Comparison of ENCODE assay signal across 27 cellular contexts in the genomic region with DNA sequence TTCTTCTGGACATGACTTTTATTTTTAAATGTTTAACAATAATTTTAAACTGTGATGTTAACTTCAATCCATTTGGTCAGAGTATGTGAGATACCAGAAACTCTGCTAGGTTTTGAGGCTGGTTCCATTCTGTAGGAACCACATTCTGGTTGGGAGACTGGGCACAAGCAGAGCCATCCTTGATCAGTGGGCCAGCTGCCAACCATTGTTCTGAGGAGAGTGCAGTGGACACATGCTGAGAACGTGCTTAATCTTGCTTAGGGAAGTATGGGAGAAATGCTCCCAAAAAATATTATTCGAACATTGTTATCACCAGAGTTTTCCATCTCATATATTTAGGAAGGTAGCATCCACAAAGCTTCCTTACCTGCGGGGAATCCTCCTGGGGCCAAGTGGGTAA.
"Had no signal": no experiment of that assay in that cellular context is flagged by ENCODE, and none has a peak within 500 bp of the region (broad histone marks: within the 10 kb centered on the region; RNA-seq: fewer than 3 reads in every experiment).

No MANE protein-coding gene starts in this region.

- H3K36me3 Mint-ChIP-seq: activated naive CD4-positive, alpha-beta T cell treated with anti-CD3 and anti-CD28 coated beads, Interleukin-2, amount 10 ng/mL, durations not matched to agents 7 days and 5 days; activated naive CD8-positive, alpha-beta T cell treated with anti-CD3 and anti-CD28 coated beads, Interleukin-2, amount 10 ng/mL, durations not matched to agents 7 days and 5 days; mesothelial cell of epicardium; natural killer cell; neural progenitor cell had no signal

- H3K27me3 Mint-ChIP-seq: activated T-cell treated with anti-CD3 and anti-CD28 coated beads, Interleukin-2, amount 50 U/mL, for 24 hours; stimulated activated memory B cell treated with anti-CD40 and anti-IgM and Interleukin-4, amounts not matched to agents 10 μg/mL and 1 μg/mL and 100 μg/mL, for 72 hours; stimulated activated naive CD8-positive, alpha-beta T cell treated with anti-CD3 and anti-CD28 coated beads, Interleukin-15, amount 100 ng/mL, for 72 hours had no signal

- DNase-seq: activated CD4-positive, alpha-beta memory T cell treated with anti-CD3 and anti-CD28 coated beads, Interleukin-2, amount 10 ng/mL, durations not matched to agents 7 days and 5 days; activated CD4-positive, alpha-beta T cell treated with anti-CD3 and anti-CD28 coated beads, Interleukin-2, amount 10 ng/mL, durations not matched to agents 24 days and 14 days; activated CD8-positive, alpha-beta memory T cell treated with anti-CD3 and anti-CD28 coated beads, Interleukin-2, amount 50 U/mL, for 48 hours; activated gamma-delta T cell; activated naive CD4-positive, alpha-beta T cell treated with anti-CD3 and anti-CD28 coated beads, Interleukin-2, amount 10 ng/mL, durations not matched to agents 7 days and 5 days; activated naive CD8-positive, alpha-beta T cell treated with anti-CD3 and anti-CD28 coated beads, Interleukin-2, amount 10 ng/mL, durations not matched to agents 7 days and 5 days; activated T-cell treated with anti-CD3 and anti-CD28 coated beads, Interleukin-2, amount 50 U/mL, for 24 hours; effector CD4-positive, alpha-beta T cell; esophagus squamous epithelium; glutamatergic neuron; islet precursor cell; left ventricle myocardium superior; natural killer cell; occipital lobe; psoas muscle; stimulated activated CD4-positive, alpha-beta T cell treated with anti-CD3 and anti-CD28 coated beads, Interleukin-1b, Interleukin-23, amount 100 ng/mL, for 48 hours; stimulated activated CD4-positive, alpha-beta T cell treated with anti-CD3 and anti-CD28 coated beads, Interleukin-4, amount 100 ng/mL, for 4 hours; stimulated activated CD8-positive, alpha-beta memory T cell treated with anti-CD3 and anti-CD28 coated beads, Interleukin-4, amount 100 ng/mL, for 48 hours; stimulated activated naive CD8-positive, alpha-beta T cell treated with anti-CD3 and anti-CD28 coated beads, Interleukin-15, amount 100 ng/mL, for 72 hours; T-helper 17 cell; T1000; tibial artery; WERI-Rb-1 had no signal

- H3K27ac Mint-ChIP-seq: activated CD4-positive, alpha-beta memory T cell treated with anti-CD3 and anti-CD28 coated beads, Interleukin-2, amount 10 ng/mL, durations not matched to agents 7 days and 5 days; activated CD4-positive, alpha-beta T cell treated with anti-CD3 and anti-CD28 coated beads, Interleukin-2, amount 10 ng/mL, durations not matched to agents 24 days and 14 days; activated naive CD4-positive, alpha-beta T cell treated with anti-CD3 and anti-CD28 coated beads, Interleukin-2, amount 10 ng/mL, durations not matched to agents 7 days and 5 days; activated naive CD8-positive, alpha-beta T cell treated with anti-CD3 and anti-CD28 coated beads, Interleukin-2, amount 10 ng/mL, durations not matched to agents 7 days and 5 days; activated T-cell treated with anti-CD3 and anti-CD28 coated beads, Interleukin-2, amount 50 U/mL, for 24 hours; mesothelial cell of epicardium; natural killer cell; neural progenitor cell; stimulated activated memory B cell treated with anti-CD40 and anti-IgM and Interleukin-4, amounts not matched to agents 10 μg/mL and 1 μg/mL and 100 μg/mL, for 72 hours; stimulated activated naive CD8-positive, alpha-beta T cell treated with anti-CD3 and anti-CD28 coated beads, Interleukin-15, amount 100 ng/mL, for 72 hours; T-helper 17 cell had no signal

- H3K4me3 Mint-ChIP-seq: activated CD4-positive, alpha-beta memory T cell treated with anti-CD3 and anti-CD28 coated beads, Interleukin-2, amount 10 ng/mL, durations not matched to agents 7 days and 5 days; activated CD4-positive, alpha-beta T cell treated with anti-CD3 and anti-CD28 coated beads, Interleukin-2, amount 10 ng/mL, durations not matched to agents 24 days and 14 days; activated naive CD4-positive, alpha-beta T cell treated with anti-CD3 and anti-CD28 coated beads, Interleukin-2, amount 10 ng/mL, durations not matched to agents 7 days and 5 days; activated naive CD8-positive, alpha-beta T cell treated with anti-CD3 and anti-CD28 coated beads, Interleukin-2, amount 10 ng/mL, durations not matched to agents 7 days and 5 days; activated T-cell treated with anti-CD3 and anti-CD28 coated beads, Interleukin-2, amount 50 U/mL, for 24 hours; mesothelial cell of epicardium; natural killer cell; neural progenitor cell; stimulated activated memory B cell treated with anti-CD40 and anti-IgM and Interleukin-4, amounts not matched to agents 10 μg/mL and 1 μg/mL and 100 μg/mL, for 72 hours; stimulated activated naive CD8-positive, alpha-beta T cell treated with anti-CD3 and anti-CD28 coated beads, Interleukin-15, amount 100 ng/mL, for 72 hours; T-helper 17 cell had no signal

- ATAC-seq: activated CD4-positive, CD25-positive, alpha-beta regulatory T cell treated with anti-CD3 and anti-CD28 coated beads, Interleukin-2, amount 50 U/mL, for 24 hours; left ventricle myocardium superior; natural killer cell; psoas muscle; stimulated activated memory B cell treated with anti-CD40 and anti-IgM and Interleukin-4, amounts not matched to agents 10 μg/mL and 1 μg/mL and 100 μg/mL, for 72 hours; stimulated activated naive CD8-positive, alpha-beta T cell treated with anti-CD3 and anti-CD28 coated beads, Interleukin-15, amount 100 ng/mL, for 72 hours; T-helper 17 cell had no signal

- H3K4me1 Mint-ChIP-seq: mesothelial cell of epicardium; natural killer cell; stimulated activated memory B cell treated with anti-CD40 and anti-IgM and Interleukin-4, amounts not matched to agents 10 μg/mL and 1 μg/mL and 100 μg/mL, for 72 hours had no signal

- H3K9me3 Mint-ChIP-seq: activated CD4-positive, alpha-beta T cell treated with anti-CD3 and anti-CD28 coated beads, Interleukin-2, amount 10 ng/mL, durations not matched to agents 24 days and 14 days; activated naive CD4-positive, alpha-beta T cell treated with anti-CD3 and anti-CD28 coated beads, Interleukin-2, amount 10 ng/mL, durations not matched to agents 7 days and 5 days; activated T-cell treated with anti-CD3 and anti-CD28 coated beads, Interleukin-2, amount 50 U/mL, for 24 hours; natural killer cell; neural progenitor cell; stimulated activated memory B cell treated with anti-CD40 and anti-IgM and Interleukin-4, amounts not matched to agents 10 μg/mL and 1 μg/mL and 100 μg/mL, for 72 hours; stimulated activated naive CD8-positive, alpha-beta T cell treated with anti-CD3 and anti-CD28 coated beads, Interleukin-15, amount 100 ng/mL, for 72 hours had no signal
